ENCODE assay signal across 1 cellular context in the genomic region with DNA sequence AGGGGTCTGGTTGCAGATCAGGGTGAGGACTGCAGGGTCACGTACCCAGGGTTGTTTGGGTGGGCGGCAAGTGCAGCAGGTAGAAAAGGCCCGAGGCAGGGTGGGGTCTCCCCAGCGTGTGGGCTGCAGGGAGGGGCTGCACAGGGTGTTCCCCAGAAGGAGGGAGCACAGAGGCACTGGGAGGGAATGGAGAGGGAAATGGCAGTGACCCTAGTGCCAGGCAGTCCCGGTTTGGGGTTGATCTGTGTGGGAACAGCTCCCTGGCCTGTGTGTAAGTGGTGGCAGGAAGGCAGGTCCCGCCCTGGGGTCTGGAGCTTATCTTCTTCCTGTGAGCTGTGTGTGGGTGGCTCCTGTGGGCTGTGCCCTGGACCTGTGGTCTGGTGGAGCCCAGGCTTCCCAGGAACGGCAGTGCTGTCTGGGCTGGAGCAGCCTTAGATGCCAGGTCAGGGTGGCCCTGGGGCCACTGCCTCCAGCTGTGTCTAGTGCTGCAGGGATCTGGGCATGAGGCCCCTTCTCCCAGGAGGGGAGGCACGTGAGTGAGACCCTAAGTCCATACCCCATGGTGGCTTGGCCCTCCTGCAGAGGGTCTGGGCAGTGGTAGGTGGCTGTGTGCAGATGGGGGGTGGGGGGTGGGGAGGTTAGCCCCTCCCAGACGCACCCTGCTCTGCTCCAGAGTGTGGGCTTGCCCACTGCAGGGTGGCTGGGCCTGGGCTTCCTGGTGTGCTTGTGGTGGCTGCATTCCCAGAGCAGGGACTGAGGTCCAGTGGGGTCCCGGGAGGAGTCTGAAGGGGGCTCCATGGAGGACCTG.
TF ChIP-seq lines count a peak whose summit lies in the region.

No MANE protein-coding gene starts in this region.

TF ChIP-seq in WTC11, 78 proteins besides CTCF, POLR2A, EP300 and RAD21 (continued from another document):
- TF ChIP-seq, protein P1, sequence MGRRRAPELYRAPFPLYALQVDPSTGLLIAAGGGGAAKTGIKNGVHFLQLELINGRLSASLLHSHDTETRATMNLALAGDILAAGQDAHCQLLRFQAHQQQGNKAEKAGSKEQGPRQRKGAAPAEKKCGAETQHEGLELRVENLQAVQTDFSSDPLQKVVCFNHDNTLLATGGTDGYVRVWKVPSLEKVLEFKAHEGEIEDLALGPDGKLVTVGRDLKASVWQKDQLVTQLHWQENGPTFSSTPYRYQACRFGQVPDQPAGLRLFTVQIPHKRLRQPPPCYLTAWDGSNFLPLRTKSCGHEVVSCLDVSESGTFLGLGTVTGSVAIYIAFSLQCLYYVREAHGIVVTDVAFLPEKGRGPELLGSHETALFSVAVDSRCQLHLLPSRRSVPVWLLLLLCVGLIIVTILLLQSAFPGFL (CRISPR knock-in tag; IDR thresholded peaks at IDR 0.05; ENCODE audit: borderline replicate concordance) = no peak
- TF ChIP-seq, protein P2, sequence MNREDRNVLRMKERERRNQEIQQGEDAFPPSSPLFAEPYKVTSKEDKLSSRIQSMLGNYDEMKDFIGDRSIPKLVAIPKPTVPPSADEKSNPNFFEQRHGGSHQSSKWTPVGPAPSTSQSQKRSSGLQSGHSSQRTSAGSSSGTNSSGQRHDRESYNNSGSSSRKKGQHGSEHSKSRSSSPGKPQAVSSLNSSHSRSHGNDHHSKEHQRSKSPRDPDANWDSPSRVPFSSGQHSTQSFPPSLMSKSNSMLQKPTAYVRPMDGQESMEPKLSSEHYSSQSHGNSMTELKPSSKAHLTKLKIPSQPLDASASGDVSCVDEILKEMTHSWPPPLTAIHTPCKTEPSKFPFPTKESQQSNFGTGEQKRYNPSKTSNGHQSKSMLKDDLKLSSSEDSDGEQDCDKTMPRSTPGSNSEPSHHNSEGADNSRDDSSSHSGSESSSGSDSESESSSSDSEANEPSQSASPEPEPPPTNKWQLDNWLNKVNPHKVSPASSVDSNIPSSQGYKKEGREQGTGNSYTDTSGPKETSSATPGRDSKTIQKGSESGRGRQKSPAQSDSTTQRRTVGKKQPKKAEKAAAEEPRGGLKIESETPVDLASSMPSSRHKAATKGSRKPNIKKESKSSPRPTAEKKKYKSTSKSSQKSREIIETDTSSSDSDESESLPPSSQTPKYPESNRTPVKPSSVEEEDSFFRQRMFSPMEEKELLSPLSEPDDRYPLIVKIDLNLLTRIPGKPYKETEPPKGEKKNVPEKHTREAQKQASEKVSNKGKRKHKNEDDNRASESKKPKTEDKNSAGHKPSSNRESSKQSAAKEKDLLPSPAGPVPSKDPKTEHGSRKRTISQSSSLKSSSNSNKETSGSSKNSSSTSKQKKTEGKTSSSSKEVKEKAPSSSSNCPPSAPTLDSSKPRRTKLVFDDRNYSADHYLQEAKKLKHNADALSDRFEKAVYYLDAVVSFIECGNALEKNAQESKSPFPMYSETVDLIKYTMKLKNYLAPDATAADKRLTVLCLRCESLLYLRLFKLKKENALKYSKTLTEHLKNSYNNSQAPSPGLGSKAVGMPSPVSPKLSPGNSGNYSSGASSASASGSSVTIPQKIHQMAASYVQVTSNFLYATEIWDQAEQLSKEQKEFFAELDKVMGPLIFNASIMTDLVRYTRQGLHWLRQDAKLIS (CRISPR knock-in tag; IDR thresholded peaks at IDR 0.05; ENCODE audit: borderline replicate concordance) = no peak
- TF ChIP-seq SMAD3 (CRISPR knock-in tag; IDR thresholded peaks at IDR 0.05; ENCODE audit: borderline replicate concordance) = no peak
